1 cellular context compared by ENCODE assay signal in the genomic region with DNA sequence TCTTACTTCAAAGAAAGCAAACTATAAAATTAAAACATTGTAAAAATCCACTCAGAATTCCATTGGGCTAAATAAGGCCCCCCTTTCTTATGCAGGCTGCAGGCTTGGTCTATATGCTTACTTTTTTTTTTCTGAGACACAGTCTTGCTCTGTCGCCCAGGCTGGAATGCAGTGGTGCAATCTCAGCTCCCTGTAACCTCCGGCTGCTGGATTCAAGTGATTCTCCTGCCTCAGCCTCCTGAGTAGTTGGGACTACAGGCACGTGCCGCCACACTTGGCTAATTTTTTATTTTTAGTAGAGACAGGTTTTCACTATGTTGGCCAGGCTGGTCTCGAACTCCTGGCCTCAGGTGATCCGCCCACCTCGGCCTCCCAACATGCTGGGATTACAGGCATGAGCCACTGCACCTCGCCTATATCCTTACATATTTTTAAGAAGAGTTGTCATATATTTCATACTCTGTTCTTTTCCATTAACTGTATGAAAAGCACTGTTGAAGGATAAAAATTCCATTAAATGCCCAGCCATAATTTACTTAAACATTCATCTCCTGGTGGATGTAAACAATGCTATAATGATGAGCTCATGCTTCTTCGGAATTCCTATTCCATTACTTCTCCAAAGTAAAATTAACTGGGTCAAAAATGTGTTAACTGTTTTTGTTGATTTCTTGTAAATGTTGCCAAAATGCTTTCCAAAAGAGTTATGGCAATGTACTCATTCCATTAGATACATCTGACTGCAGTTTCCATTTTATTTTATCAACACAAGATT.
TF ChIP-seq lines count a peak whose summit lies in the region.

No MANE protein-coding gene starts in this region.

TF ChIP-seq in Ishikawa, 13 proteins besides CTCF, POLR2A, EP300 and RAD21:
- peak; percentile 44; the same call in 1 of the 2 replicates for TF ChIP-seq TEAD4 (IDR thresholded peaks at IDR 0.05)
- no peak for TF ChIP-seq TAF1 (IDR thresholded peaks at IDR 0.05; ENCODE audit: low read depth)
